ENCODE assay signal across 1 cellular context in the genomic region with DNA sequence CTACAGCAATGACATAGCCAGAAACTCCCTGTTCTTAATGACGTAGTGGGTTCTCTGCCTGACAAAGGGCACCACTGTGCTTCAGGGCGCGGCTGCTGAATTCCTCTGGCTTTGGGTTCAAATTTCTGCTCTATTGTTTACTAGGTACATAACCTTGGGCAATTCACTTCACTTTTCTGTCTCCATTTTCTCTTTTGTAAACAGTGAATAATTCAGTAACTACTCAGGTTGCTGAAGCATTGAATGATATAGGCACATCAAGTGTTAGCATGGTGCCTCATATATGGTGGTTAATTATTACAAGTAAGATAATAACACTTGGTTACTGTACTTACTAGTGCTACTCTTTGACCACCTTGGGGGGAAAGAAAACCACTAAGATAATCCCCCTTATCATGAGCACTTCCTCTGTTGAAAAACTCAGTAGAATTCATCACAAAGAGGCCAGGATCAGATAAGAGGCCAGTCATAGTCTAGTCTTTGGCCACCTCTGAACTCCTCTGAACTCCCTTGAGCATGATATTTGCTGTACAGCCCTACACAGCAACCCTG.
TF ChIP-seq lines count a peak whose summit lies in the region.

No MANE protein-coding gene starts in this region.

TF ChIP-seq in HepG2, 621 proteins besides CTCF, POLR2A, EP300 and RAD21 (continued from another document and continues in another):
- TF ChIP-seq DNMT1 (CRISPR knock-in tag; IDR thresholded peaks at IDR 0.05) (no peak), KLF13 (CRISPR knock-in tag; IDR thresholded peaks at IDR 0.05) (no peak), ZNF629 (CRISPR knock-in tag; conservative IDR thresholded peaks at IDR 0.05) (no peak), ZNF317 (CRISPR knock-in tag; IDR thresholded peaks at IDR 0.05) (no peak), FOXC1 (CRISPR knock-in tag; IDR thresholded peaks at IDR 0.05; ENCODE audit: borderline replicate concordance) (no peak), SSRP1 (CRISPR knock-in tag; IDR thresholded peaks at IDR 0.05) (no peak), ZNF468 (CRISPR knock-in tag; IDR thresholded peaks at IDR 0.05) (no peak), IRF2 (CRISPR knock-in tag; IDR thresholded peaks at IDR 0.05) (peak; percentile 86), ZFP1 (CRISPR knock-in tag; IDR thresholded peaks at IDR 0.05) (peak; percentile 39; the same call in 1 of the 2 replicates), TP53 (CRISPR knock-in tag; conservative IDR thresholded peaks at IDR 0.05) (no peak), JUND (CRISPR knock-in tag; IDR thresholded peaks at IDR 0.05) (peak; percentile 67; the same call in 1 of the 2 replicates), TGIF2 (CRISPR knock-in tag; IDR thresholded peaks at IDR 0.05) (no peak), FOSL1 (CRISPR knock-in tag; IDR thresholded peaks at IDR 0.05; ENCODE audit: borderline replicate concordance) (peak; percentile 33; the same call in 1 of the 2 replicates), TOPORS (CRISPR knock-in tag; IDR thresholded peaks at IDR 0.05) (no peak), ZSCAN25 (CRISPR knock-in tag; IDR thresholded peaks at IDR 0.05) (no peak), SMARCE1 (IDR thresholded peaks at IDR 0.05; ENCODE audit: borderline replicate concordance) (no peak), LCORL (IDR thresholded peaks at IDR 0.05) (no peak), LCORL (CRISPR knock-in tag; IDR thresholded peaks at IDR 0.05) (peak; percentile 71), BRD4 (CRISPR knock-in tag; IDR thresholded peaks at IDR 0.05) (no peak), MATR3 (CRISPR knock-in tag; IDR thresholded peaks at IDR 0.05) (no peak), ZNF598 (CRISPR knock-in tag; IDR thresholded peaks at IDR 0.05; ENCODE audit: borderline replicate concordance) (no peak), ZNF263 (CRISPR knock-in tag; IDR thresholded peaks at IDR 0.05) (no peak), ZNF839 (CRISPR knock-in tag; IDR thresholded peaks at IDR 0.05; ENCODE audit: borderline replicate concordance) (no peak), ZNF589 (CRISPR knock-in tag; conservative IDR thresholded peaks at IDR 0.05) (no peak), RFX5 (IDR thresholded peaks at IDR 0.05; ENCODE audit: low read depth, low read length) (no peak), ZNF354B (CRISPR knock-in tag; IDR thresholded peaks at IDR 0.05) (no peak), ZNF530 (CRISPR knock-in tag; IDR thresholded peaks at IDR 0.05; ENCODE audit: low read depth) (no peak), STAT5B (CRISPR knock-in tag; IDR thresholded peaks at IDR 0.05) (no peak), MYNN (CRISPR knock-in tag; IDR thresholded peaks at IDR 0.05; ENCODE audit: low read depth) (no peak), CHCHD3 (CRISPR knock-in tag; IDR thresholded peaks at IDR 0.05) (no peak), REL (CRISPR knock-in tag; conservative IDR thresholded peaks at IDR 0.05) (no peak)
- TF ChIP-seq, protein P1, sequence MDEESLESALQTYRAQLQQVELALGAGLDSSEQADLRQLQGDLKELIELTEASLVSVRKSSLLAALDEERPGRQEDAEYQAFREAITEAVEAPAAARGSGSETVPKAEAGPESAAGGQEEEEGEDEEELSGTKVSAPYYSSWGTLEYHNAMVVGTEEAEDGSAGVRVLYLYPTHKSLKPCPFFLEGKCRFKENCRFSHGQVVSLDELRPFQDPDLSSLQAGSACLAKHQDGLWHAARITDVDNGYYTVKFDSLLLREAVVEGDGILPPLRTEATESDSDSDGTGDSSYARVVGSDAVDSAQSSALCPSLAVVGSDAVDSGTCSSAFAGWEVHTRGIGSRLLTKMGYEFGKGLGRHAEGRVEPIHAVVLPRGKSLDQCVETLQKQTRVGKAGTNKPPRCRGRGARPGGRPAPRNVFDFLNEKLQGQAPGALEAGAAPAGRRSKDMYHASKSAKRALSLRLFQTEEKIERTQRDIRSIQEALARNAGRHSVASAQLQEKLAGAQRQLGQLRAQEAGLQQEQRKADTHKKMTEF (CRISPR knock-in tag; IDR thresholded peaks at IDR 0.05) = peak; percentile 91
- TF ChIP-seq, protein P2, sequence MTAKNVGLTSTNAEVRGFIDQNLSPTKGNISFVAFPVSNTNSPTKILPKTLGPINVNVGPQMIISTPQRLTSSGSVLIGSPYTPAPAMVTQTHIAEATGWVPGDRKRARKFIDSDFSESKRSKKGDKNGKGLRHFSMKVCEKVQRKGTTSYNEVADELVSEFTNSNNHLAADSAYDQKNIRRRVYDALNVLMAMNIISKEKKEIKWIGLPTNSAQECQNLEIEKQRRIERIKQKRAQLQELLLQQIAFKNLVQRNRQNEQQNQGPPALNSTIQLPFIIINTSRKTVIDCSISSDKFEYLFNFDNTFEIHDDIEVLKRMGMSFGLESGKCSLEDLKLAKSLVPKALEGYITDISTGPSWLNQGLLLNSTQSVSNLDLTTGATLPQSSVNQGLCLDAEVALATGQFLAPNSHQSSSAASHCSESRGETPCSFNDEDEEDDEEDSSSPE (CRISPR knock-in tag; IDR thresholded peaks at IDR 0.05) = no peak
- TF ChIP-seq, protein P3, sequence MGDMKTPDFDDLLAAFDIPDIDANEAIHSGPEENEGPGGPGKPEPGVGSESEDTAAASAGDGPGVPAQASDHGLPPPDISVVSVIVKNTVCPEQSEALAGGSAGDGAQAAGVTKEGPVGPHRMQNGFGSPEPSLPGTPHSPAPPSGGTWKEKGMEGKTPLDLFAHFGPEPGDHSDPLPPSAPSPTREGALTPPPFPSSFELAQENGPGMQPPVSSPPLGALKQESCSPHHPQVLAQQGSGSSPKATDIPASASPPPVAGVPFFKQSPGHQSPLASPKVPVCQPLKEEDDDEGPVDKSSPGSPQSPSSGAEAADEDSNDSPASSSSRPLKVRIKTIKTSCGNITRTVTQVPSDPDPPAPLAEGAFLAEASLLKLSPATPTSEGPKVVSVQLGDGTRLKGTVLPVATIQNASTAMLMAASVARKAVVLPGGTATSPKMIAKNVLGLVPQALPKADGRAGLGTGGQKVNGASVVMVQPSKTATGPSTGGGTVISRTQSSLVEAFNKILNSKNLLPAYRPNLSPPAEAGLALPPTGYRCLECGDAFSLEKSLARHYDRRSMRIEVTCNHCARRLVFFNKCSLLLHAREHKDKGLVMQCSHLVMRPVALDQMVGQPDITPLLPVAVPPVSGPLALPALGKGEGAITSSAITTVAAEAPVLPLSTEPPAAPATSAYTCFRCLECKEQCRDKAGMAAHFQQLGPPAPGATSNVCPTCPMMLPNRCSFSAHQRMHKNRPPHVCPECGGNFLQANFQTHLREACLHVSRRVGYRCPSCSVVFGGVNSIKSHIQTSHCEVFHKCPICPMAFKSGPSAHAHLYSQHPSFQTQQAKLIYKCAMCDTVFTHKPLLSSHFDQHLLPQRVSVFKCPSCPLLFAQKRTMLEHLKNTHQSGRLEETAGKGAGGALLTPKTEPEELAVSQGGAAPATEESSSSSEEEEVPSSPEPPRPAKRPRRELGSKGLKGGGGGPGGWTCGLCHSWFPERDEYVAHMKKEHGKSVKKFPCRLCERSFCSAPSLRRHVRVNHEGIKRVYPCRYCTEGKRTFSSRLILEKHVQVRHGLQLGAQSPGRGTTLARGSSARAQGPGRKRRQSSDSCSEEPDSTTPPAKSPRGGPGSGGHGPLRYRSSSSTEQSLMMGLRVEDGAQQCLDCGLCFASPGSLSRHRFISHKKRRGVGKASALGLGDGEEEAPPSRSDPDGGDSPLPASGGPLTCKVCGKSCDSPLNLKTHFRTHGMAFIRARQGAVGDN (CRISPR knock-in tag; IDR thresholded peaks at IDR 0.05) = no peak
- TF ChIP-seq, protein P4, sequence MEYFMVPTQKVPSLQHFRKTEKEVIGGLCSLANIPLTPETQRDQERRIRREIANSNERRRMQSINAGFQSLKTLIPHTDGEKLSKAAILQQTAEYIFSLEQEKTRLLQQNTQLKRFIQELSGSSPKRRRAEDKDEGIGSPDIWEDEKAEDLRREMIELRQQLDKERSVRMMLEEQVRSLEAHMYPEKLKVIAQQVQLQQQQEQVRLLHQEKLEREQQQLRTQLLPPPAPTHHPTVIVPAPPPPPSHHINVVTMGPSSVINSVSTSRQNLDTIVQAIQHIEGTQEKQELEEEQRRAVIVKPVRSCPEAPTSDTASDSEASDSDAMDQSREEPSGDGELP (IDR thresholded peaks at IDR 0.05; ENCODE audit: borderline replicate concordance, low read depth) = no peak
- TF ChIP-seq, protein P5, sequence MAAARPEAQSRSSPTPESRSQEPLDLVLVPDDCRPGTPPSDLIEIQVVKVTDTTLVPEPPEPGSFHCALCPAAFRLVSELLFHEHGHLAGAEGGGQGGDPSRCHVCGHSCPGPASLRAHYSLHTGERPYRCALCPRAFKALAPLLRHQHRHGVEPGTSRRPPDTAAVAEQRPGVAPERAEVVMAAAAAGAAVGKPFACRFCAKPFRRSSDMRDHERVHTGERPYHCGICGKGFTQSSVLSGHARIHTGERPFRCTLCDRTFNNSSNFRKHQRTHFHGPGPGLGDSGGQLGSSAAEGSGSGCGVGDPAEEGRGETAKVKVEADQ (CRISPR knock-in tag; IDR thresholded peaks at IDR 0.05; ENCODE audit: borderline replicate concordance) = no peak
- TF ChIP-seq, protein P6, sequence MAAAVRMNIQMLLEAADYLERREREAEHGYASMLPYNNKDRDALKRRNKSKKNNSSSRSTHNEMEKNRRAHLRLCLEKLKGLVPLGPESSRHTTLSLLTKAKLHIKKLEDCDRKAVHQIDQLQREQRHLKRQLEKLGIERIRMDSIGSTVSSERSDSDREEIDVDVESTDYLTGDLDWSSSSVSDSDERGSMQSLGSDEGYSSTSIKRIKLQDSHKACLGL (CRISPR knock-in tag; IDR thresholded peaks at IDR 0.05) = no peak
- TF ChIP-seq, protein P7, sequence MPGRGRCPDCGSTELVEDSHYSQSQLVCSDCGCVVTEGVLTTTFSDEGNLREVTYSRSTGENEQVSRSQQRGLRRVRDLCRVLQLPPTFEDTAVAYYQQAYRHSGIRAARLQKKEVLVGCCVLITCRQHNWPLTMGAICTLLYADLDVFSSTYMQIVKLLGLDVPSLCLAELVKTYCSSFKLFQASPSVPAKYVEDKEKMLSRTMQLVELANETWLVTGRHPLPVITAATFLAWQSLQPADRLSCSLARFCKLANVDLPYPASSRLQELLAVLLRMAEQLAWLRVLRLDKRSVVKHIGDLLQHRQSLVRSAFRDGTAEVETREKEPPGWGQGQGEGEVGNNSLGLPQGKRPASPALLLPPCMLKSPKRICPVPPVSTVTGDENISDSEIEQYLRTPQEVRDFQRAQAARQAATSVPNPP (CRISPR knock-in tag; IDR thresholded peaks at IDR 0.05) = no peak
- TF ChIP-seq, protein P8, sequence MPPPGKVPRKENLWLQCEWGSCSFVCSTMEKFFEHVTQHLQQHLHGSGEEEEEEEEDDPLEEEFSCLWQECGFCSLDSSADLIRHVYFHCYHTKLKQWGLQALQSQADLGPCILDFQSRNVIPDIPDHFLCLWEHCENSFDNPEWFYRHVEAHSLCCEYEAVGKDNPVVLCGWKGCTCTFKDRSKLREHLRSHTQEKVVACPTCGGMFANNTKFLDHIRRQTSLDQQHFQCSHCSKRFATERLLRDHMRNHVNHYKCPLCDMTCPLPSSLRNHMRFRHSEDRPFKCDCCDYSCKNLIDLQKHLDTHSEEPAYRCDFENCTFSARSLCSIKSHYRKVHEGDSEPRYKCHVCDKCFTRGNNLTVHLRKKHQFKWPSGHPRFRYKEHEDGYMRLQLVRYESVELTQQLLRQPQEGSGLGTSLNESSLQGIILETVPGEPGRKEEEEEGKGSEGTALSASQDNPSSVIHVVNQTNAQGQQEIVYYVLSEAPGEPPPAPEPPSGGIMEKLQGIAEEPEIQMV (CRISPR knock-in tag; IDR thresholded peaks at IDR 0.05; ENCODE audit: low read depth) = no peak
- TF ChIP-seq, protein P9, sequence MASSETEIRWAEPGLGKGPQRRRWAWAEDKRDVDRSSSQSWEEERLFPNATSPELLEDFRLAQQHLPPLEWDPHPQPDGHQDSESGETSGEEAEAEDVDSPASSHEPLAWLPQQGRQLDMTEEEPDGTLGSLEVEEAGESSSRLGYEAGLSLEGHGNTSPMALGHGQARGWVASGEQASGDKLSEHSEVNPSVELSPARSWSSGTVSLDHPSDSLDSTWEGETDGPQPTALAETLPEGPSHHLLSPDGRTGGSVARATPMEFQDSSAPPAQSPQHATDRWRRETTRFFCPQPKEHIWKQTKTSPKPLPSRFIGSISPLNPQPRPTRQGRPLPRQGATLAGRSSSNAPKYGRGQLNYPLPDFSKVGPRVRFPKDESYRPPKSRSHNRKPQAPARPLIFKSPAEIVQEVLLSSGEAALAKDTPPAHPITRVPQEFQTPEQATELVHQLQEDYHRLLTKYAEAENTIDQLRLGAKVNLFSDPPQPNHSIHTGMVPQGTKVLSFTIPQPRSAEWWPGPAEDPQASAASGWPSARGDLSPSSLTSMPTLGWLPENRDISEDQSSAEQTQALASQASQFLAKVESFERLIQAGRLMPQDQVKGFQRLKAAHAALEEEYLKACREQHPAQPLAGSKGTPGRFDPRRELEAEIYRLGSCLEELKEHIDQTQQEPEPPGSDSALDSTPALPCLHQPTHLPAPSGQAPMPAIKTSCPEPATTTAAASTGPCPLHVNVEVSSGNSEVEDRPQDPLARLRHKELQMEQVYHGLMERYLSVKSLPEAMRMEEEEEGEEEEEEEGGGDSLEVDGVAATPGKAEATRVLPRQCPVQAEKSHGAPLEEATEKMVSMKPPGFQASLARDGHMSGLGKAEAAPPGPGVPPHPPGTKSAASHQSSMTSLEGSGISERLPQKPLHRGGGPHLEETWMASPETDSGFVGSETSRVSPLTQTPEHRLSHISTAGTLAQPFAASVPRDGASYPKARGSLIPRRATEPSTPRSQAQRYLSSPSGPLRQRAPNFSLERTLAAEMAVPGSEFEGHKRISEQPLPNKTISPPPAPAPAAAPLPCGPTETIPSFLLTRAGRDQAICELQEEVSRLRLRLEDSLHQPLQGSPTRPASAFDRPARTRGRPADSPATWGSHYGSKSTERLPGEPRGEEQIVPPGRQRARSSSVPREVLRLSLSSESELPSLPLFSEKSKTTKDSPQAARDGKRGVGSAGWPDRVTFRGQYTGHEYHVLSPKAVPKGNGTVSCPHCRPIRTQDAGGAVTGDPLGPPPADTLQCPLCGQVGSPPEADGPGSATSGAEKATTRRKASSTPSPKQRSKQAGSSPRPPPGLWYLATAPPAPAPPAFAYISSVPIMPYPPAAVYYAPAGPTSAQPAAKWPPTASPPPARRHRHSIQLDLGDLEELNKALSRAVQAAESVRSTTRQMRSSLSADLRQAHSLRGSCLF (CRISPR knock-in tag; IDR thresholded peaks at IDR 0.05; ENCODE audit: borderline replicate concordance) = no peak
- TF ChIP-seq, protein P10, sequence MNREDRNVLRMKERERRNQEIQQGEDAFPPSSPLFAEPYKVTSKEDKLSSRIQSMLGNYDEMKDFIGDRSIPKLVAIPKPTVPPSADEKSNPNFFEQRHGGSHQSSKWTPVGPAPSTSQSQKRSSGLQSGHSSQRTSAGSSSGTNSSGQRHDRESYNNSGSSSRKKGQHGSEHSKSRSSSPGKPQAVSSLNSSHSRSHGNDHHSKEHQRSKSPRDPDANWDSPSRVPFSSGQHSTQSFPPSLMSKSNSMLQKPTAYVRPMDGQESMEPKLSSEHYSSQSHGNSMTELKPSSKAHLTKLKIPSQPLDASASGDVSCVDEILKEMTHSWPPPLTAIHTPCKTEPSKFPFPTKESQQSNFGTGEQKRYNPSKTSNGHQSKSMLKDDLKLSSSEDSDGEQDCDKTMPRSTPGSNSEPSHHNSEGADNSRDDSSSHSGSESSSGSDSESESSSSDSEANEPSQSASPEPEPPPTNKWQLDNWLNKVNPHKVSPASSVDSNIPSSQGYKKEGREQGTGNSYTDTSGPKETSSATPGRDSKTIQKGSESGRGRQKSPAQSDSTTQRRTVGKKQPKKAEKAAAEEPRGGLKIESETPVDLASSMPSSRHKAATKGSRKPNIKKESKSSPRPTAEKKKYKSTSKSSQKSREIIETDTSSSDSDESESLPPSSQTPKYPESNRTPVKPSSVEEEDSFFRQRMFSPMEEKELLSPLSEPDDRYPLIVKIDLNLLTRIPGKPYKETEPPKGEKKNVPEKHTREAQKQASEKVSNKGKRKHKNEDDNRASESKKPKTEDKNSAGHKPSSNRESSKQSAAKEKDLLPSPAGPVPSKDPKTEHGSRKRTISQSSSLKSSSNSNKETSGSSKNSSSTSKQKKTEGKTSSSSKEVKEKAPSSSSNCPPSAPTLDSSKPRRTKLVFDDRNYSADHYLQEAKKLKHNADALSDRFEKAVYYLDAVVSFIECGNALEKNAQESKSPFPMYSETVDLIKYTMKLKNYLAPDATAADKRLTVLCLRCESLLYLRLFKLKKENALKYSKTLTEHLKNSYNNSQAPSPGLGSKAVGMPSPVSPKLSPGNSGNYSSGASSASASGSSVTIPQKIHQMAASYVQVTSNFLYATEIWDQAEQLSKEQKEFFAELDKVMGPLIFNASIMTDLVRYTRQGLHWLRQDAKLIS (CRISPR knock-in tag; IDR thresholded peaks at IDR 0.05) = no peak
